Comparison of ENCODE assay signal across 31 cellular contexts in the genomic region with DNA sequence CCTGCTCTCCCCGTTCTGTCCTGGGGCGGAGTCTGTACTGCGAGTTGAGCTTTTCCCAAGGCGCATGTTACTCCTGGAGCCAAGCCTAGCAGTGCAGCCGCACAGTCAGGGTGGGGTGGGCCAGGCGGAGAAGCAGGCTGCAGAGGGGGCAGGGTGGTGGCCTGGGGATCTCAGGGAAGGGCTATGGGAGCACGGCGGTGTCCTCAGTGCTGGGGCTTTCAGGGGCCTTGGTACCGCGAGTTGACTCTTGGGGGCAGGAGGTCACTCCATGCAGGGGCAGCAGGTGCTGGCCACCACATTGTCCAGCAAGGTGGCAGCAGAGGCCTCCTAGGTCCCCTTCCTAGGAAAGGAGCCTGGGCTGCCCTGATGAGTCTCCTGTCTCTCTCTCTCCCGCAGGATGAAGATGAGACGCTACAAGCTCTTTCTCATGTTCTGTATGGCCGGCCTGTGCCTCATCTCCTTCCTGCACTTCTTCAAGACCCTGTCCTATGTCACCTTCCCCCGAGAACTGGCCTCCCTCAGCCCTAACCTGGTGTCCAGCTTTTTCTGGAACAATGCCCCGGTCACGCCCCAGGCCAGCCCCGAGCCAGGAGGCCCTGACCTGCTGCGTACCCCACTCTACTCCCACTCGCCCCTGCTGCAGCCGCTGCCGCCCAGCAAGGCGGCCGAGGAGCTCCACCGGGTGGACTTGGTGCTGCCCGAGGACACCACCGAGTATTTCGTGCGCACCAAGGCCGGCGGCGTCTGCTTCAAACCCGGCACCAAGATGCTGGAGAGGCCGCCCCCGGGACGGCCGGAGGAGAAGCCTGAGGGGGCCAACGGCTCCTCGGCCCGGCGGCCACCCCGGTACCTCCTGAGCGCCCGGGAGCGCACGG. TPM values are rescaled to one million over a fixed set of nuclear protein-coding genes. Genes with fewer than 3 reads are reported as not detected.
DNase-seq lines count a peak whose midpoint lies in the region; ATAC-seq and TF ChIP-seq lines count a peak whose summit lies in the region.
"Had no signal": no experiment of that assay in that cellular context is flagged by ENCODE, and none has a peak within 500 bp of the region (broad histone marks: within the 10 kb centered on the region; RNA-seq: fewer than 3 reads in every experiment).

No MANE protein-coding gene starts in this region.

- H3K27ac ChIP-seq in cardiac muscle cell (peak overlapping the region; percentile 39), heart right ventricle (peak overlapping the region in 1 of 10 donors; percentile 36), suprapubic skin (no peak overlapping the region)
- H3K27ac ChIP-seq: body of pancreas, gastroesophageal sphincter, neutrophil, psoas muscle had no signal

- H3K4me3 ChIP-seq in cardiac muscle cell, result no peak overlapping the region
- no peak overlapping the region for H3K4me3 ChIP-seq in heart right ventricle
- H3K4me3 ChIP-seq in suprapubic skin, result no peak overlapping the region
- H3K4me3 ChIP-seq: body of pancreas, gastroesophageal sphincter, HAP-1, psoas muscle had no signal

- no peaks in the 10 kb centered on the region for H3K9me3 Mint-ChIP-seq in nephron progenitor cell
- H3K9me3 Mint-ChIP-seq: activated CD4-positive, alpha-beta memory T cell treated with anti-CD3 and anti-CD28 coated beads for 36 hours; activated naive CD4-positive, alpha-beta T cell treated with anti-CD3 and anti-CD28 coated beads for 36 hours; CD4-positive, alpha-beta T cell; immature natural killer cell; stimulated activated effector memory CD8-positive, alpha-beta T cell treated with anti-CD3 and anti-CD28 coated beads, Interleukin-12 subunit alpha, Interleukin-12 subunit beta, amount 100 ng/mL, for 72 hours; T-helper 1 cell treated with Interleukin-12 subunit alpha and Interleukin-12 subunit beta and Interleukin-4 antibody, amounts not matched to agents 30 μg/mL and 1 μg/mL, for 36 hours; type B pancreatic cell had no signal

- no peaks in the 10 kb centered on the region for H3K27me3 Mint-ChIP-seq in nephron progenitor cell (ENCODE audit: low read depth, poor library complexity)
- H3K27me3 Mint-ChIP-seq: activated CD4-positive, alpha-beta memory T cell treated with anti-CD3 and anti-CD28 coated beads for 36 hours; CD4-positive, alpha-beta T cell; type B pancreatic cell had no signal

- TF ChIP-seq POLR2A in suprapubic skin (IDR thresholded peaks at IDR 0.05), result no peak

- peak overlapping the region; percentile 85 for H3K27ac Mint-ChIP-seq in nephron progenitor cell
- H3K27ac Mint-ChIP-seq: activated CD4-positive, alpha-beta memory T cell treated with anti-CD3 and anti-CD28 coated beads for 36 hours; activated naive CD4-positive, alpha-beta T cell treated with anti-CD3 and anti-CD28 coated beads for 36 hours; CD4-positive, alpha-beta T cell; immature natural killer cell; stimulated activated effector memory CD8-positive, alpha-beta T cell treated with anti-CD3 and anti-CD28 coated beads, Interleukin-12 subunit alpha, Interleukin-12 subunit beta, amount 100 ng/mL, for 72 hours; T-helper 1 cell treated with Interleukin-12 subunit alpha and Interleukin-12 subunit beta and Interleukin-4 antibody, amounts not matched to agents 30 μg/mL and 1 μg/mL, for 36 hours; type B pancreatic cell had no signal

- intact Hi-C loops in Right ventricle myocardium superior (cut with DNase I) (no loop called here), heart right ventricle (cut with DNase I) (no loop called here)

- H3K36me3 ChIP-seq in cardiac muscle cell (peaks cover 5% of the 10 kb centered on the region), heart right ventricle (peaks cover 0 to 16% (median 0%) of the 10 kb centered on the region in 9 donors), suprapubic skin (no peaks in the 10 kb centered on the region)
- H3K36me3 ChIP-seq: HAP-1, neutrophil had no signal

- WGBS in heart right ventricle, 2 donors, result 79 to 85% methylated on average over 39 to 45 of the region's 45 CpGs
- WGBS in suprapubic skin, result 66% methylated on average over 19 of the region's 45 CpGs

- peaks cover 5% of the 10 kb centered on the region for H3K36me3 Mint-ChIP-seq in nephron progenitor cell (ENCODE audit: low read depth)
- H3K36me3 Mint-ChIP-seq: activated CD4-positive, alpha-beta memory T cell treated with anti-CD3 and anti-CD28 coated beads for 36 hours; immature natural killer cell; stimulated activated effector memory CD8-positive, alpha-beta T cell treated with anti-CD3 and anti-CD28 coated beads, Interleukin-12 subunit alpha, Interleukin-12 subunit beta, amount 100 ng/mL, for 72 hours had no signal

- H3K27me3 ChIP-seq in cardiac muscle cell, result no peaks in the 10 kb centered on the region
- H3K27me3 ChIP-seq in heart right ventricle, result no peaks in the 10 kb centered on the region
- no peaks in the 10 kb centered on the region for H3K27me3 ChIP-seq in suprapubic skin
- H3K27me3 ChIP-seq: body of pancreas, neutrophil had no signal

- DNase-seq in cardiac muscle cell (ENCODE audit: low read depth in 1 of 2, low spot score in 1 of 2) (no peak), Right ventricle myocardium superior (no peak), heart right ventricle (no peak), nephron progenitor cell (no peak), foreskin melanocyte (no peak), suprapubic skin (ENCODE audit: low spot score in 2 of 2) (no peak)
- DNase-seq in activated CD4-positive, CD25-positive, alpha-beta regulatory T cell (lab: John Stamatoyannopoulos, UW), result no peak
- DNase-seq in activated CD4-positive, alpha-beta T cell treated with anti-CD3 and anti-CD28 coated beads for 48 hours, result no peak
- DNase-seq: activated CD4-positive, alpha-beta memory T cell treated with anti-CD3 and anti-CD28 coated beads for 36 hours; activated CD4-positive, CD25-positive, alpha-beta regulatory T cell treated with anti-CD3 and anti-CD28 coated beads, Interleukin-2, amount 50 U/mL, for 72 hours; activated CD8-positive, alpha-beta memory T cell treated with anti-CD3 and anti-CD28 coated beads, Interleukin-2, amount 50 U/mL, for 48 hours; activated naive CD4-positive, alpha-beta T cell treated with anti-CD3 and anti-CD28 coated beads for 36 hours; AML-193; body of pancreas; CD4-positive, alpha-beta T cell; immature natural killer cell; KG1; NCI-H1092 treated with DMSO at 0.1 percent for 48 hours; NCI-H2029; NCI-H526; NK-92 treated with Interleukin-12 subunit alpha and Interleukin-12 subunit beta, amount 100 ng/mL, for 24 hours had no signal

- TF ChIP-seq EP300 in suprapubic skin (IDR thresholded peaks at IDR 0.05), result no peak

- ATAC-seq in Right ventricle myocardium superior (ENCODE audit: poor library complexity), result no peak
- ATAC-seq in heart right ventricle, result peak in 7 of 8 donors; percentile 31 to 64 (median 44)
- ATAC-seq: body of pancreas; gastroesophageal sphincter; left lobe of liver; psoas muscle; SK-N-SH treated with all-trans-retinoic acid at 6 μM for 48 hours; stimulated activated effector memory CD8-positive, alpha-beta T cell treated with anti-CD3 and anti-CD28 coated beads, Interleukin-12 subunit alpha, Interleukin-12 subunit beta, amount 100 ng/mL, for 72 hours had no signal

- H3K4me3 Mint-ChIP-seq in nephron progenitor cell, result no peak overlapping the region
- H3K4me3 Mint-ChIP-seq: activated CD4-positive, alpha-beta memory T cell treated with anti-CD3 and anti-CD28 coated beads for 36 hours; activated naive CD4-positive, alpha-beta T cell treated with anti-CD3 and anti-CD28 coated beads for 36 hours; CD4-positive, alpha-beta T cell; immature natural killer cell; stimulated activated effector memory CD8-positive, alpha-beta T cell treated with anti-CD3 and anti-CD28 coated beads, Interleukin-12 subunit alpha, Interleukin-12 subunit beta, amount 100 ng/mL, for 72 hours; T-helper 1 cell treated with Interleukin-12 subunit alpha and Interleukin-12 subunit beta and Interleukin-4 antibody, amounts not matched to agents 30 μg/mL and 1 μg/mL, for 36 hours; type B pancreatic cell had no signal

- H3K9me3 ChIP-seq in cardiac muscle cell (ENCODE audit: low read depth) (no peaks in the 10 kb centered on the region), heart right ventricle (no peaks in the 10 kb centered on the region), suprapubic skin (no peaks in the 10 kb centered on the region)
- H3K9me3 ChIP-seq: body of pancreas, gastroesophageal sphincter, HAP-1, neutrophil, psoas muscle had no signal

- TF ChIP-seq CTCF in cardiac muscle cell (IDR thresholded peaks at IDR 0.05; ENCODE audit: low read depth, low read length) (no peak), heart right ventricle (IDR thresholded peaks at IDR 0.05) (peak in 2 of 9 donors; percentile 9 to 17), nephron progenitor cell (IDR thresholded peaks at IDR 0.05) (no peak), suprapubic skin (IDR thresholded peaks at IDR 0.05) (no peak)

- H3K4me1 ChIP-seq in cardiac muscle cell (ENCODE audit: low read depth), result no peaks in the 10 kb centered on the region
- H3K4me1 ChIP-seq in heart right ventricle, result peaks cover 0 to 25% (median 4%) of the 10 kb centered on the region in 9 donors
- peaks cover 7% of the 10 kb centered on the region for H3K4me1 ChIP-seq in suprapubic skin
- H3K4me1 ChIP-seq: body of pancreas, HAP-1, psoas muscle had no signal

- H3K4me1 Mint-ChIP-seq in nephron progenitor cell, result peaks cover 10% of the 10 kb centered on the region

RNA-seq across cellular contexts. Expression of gene MIEF1, which starts 14.9 kb away (rescaled TPM):
- total RNA-seq in cardiac muscle cell (27.2 and 31.2 TPM in 2 replicates), Right ventricle myocardium superior (16.7 TPM), heart right ventricle (10 to 100 TPM; 12.8 to 35.8 (median 17.5) TPM), suprapubic skin (10 to 100 TPM; 19.2 to 23.6 (median 23.4) TPM)
- polyA plus RNA-seq in cardiac muscle cell (29.1 and 33.7 TPM in 2 replicates), heart right ventricle (1 to 10 TPM; 7.0 to 9.1 TPM)

RNA-seq across cellular contexts. Expression of gene MGAT3, which starts 30.4 kb away (rescaled TPM):
- 31.4 and 38.0 TPM in 2 replicates for total RNA-seq in cardiac muscle cell
- 9.9 and 12.3 TPM in 2 replicates for polyA plus RNA-seq in cardiac muscle cell
- 3.9 TPM for total RNA-seq in Right ventricle myocardium superior
- total RNA-seq in heart right ventricle, result 10 to 100 TPM in 1 of 10 donors, 1 to 10 TPM in 9; 1.8 to 14.0 (median 4.3) TPM
- polyA plus RNA-seq in heart right ventricle, result 1 to 10 TPM; 1.8 to 2.9 TPM
- 1 to 10 TPM; 2.2 to 3.7 (median 3.0) TPM for total RNA-seq in suprapubic skin
- total RNA-seq: MCF 10A had no signal
- polyA plus RNA-seq: immature natural killer cell had no signal

RNA-seq across cellular contexts. Expression of gene ATF4, which starts 33.2 kb away (rescaled TPM):
- total RNA-seq in cardiac muscle cell (283 and 375 TPM in 2 replicates), Right ventricle myocardium superior (200 TPM), heart right ventricle (100 to 1,000 TPM in 9 of 10 donors, 10 to 100 TPM in 1; 95.2 to 319 (median 133) TPM), suprapubic skin (100 to 1,000 TPM; 234 to 335 (median 284) TPM)
- polyA plus RNA-seq in cardiac muscle cell (194 and 203 TPM in 2 replicates), heart right ventricle (100 to 1,000 TPM; 439 to 637 TPM)

RNA-seq across cellular contexts. Expression of gene RPS19BP1, which starts 45.4 kb away (rescaled TPM):
- total RNA-seq in cardiac muscle cell, result 144 and 169 TPM in 2 replicates
- polyA plus RNA-seq in cardiac muscle cell, result 112 and 150 TPM in 2 replicates
- total RNA-seq in Right ventricle myocardium superior, result 59.0 TPM
- 10 to 100 TPM; 31.3 to 64.0 (median 37.2) TPM for total RNA-seq in heart right ventricle
- 100 to 1,000 TPM; 154 to 222 TPM for polyA plus RNA-seq in heart right ventricle
- total RNA-seq in suprapubic skin, result 10 to 100 TPM; 61.2 to 89.5 (median 80.6) TPM
